In genomic region chr4:102578819-102579218, GRCh38 we compare ENCODE assay signal across 14 cellular contexts.
A peak's percentile ranks its signal among the peaks of the same experiment; 100 is the strongest.
DNase-seq lines count a peak whose midpoint lies in the region; ATAC-seq and TF ChIP-seq lines count a peak whose summit lies in the region.
"Had no signal": no experiment of that assay in that cellular context is flagged by ENCODE, and none has a peak within 500 bp of the region (broad histone marks: within the 10 kb centered on the region; RNA-seq: fewer than 3 reads in every experiment).

No MANE protein-coding gene starts in this region.

- TF ChIP-seq EP300 in SK-N-SH (IDR thresholded peaks at IDR 0.05; ENCODE audit: borderline replicate concordance in 1 of 2, low read depth in 1 of 2, low read length in 1 of 2), result no peak

- H3K4me3 ChIP-seq in SK-N-SH (ENCODE audit: low read depth in 2 of 2, low read length in 1 of 2), result no peak overlapping the region; a peak in 1 of 4 replicates
- H3K4me3 ChIP-seq in mammary epithelial cell (replicated peaks in 1 of 3; ENCODE audit: insufficient read depth in 1 of 3, low read depth in 2 of 3, low read length in 3 of 3), result no peak overlapping the region
- H3K4me3 ChIP-seq: A549 had no signal

- H3K27ac ChIP-seq in SK-N-SH (ENCODE audit: low read depth in 2 of 2, low read length in 1 of 2), result no peak overlapping the region
- H3K27ac ChIP-seq in mammary epithelial cell (ENCODE audit: insufficient read depth, low read depth, low read length), result no peak overlapping the region
- H3K27ac ChIP-seq: A549 had no signal

- H3K4me2 ChIP-seq in SK-N-SH (no peak overlapping the region), mammary epithelial cell (ENCODE audit: insufficient read depth, low read depth, low read length) (no peak overlapping the region)
- H3K4me2 ChIP-seq: A549 had no signal

- H3K9ac ChIP-seq in SK-N-SH, result no peak overlapping the region
- no peak overlapping the region for H3K9ac ChIP-seq in mammary epithelial cell (ENCODE audit: insufficient read depth, low read length)

- BruUV-seq in mammary epithelial cell (replicated peaks; lab: Mats Ljungman, UMichigan), result no TSS peak

- TF ChIP-seq CTCF in SK-N-SH (IDR thresholded peaks at IDR 0.05) (no peak), mammary epithelial cell (conservative IDR thresholded peaks at IDR 0.05 in 1 of 2, IDR thresholded peaks at IDR 0.05 in 1 of 2; ENCODE audit: extremely low read depth in 1 of 2, insufficient read depth in 1 of 2, low read depth in 1 of 2, low read length in 2 of 2) (no peak)

- H3K79me2 ChIP-seq in SK-N-SH (ENCODE audit: insufficient read depth) (no peaks in the 10 kb centered on the region), mammary epithelial cell (ENCODE audit: insufficient read depth, low read length) (peaks cover 20% of the 10 kb centered on the region)

- WGBS in SK-N-SH (ENCODE audit: low lambda C conversion rate), result 100% methylated on average over 2 of the region's 8 CpGs
- WGBS in mammary epithelial cell (ENCODE audit: low coverage, missing lambda C conversion rate), result 97% methylated on average over 8 of the region's 8 CpGs

- H3K4me1 ChIP-seq in SK-N-SH (ENCODE audit: control insufficient read depth in 1 of 2, insufficient read depth in 2 of 2, low read depth in 1 of 2, low read length in 1 of 2) (no peaks in the 10 kb centered on the region; a peak in 1 of 4 replicates), mammary epithelial cell (ENCODE audit: insufficient read depth, low read length) (peaks cover 6% of the 10 kb centered on the region)

- ATAC-seq in SK-N-SH treated with all-trans-retinoic acid at 6 μM for 48 hours (no peak), HG03354 (IDR thresholded peaks at IDR 0.05; ENCODE audit: poor library complexity, severe bottlenecking, unreplicated experiment) (no peak)

- in situ Hi-C loops in mammary epithelial cell (cut with MboI; ENCODE audit: low sequenced_read_pairs in 2 of 2), result no loop called here

- dilution Hi-C loops in mammary epithelial cell (cut with HindIII; ENCODE audit: low sequenced_read_pairs), result no loop called here

- H2AFZ ChIP-seq in SK-N-SH (ENCODE audit: low read depth), result no peak overlapping the region
- H2AFZ ChIP-seq in mammary epithelial cell (ENCODE audit: low read depth, low read length), result no peak overlapping the region

- TF ChIP-seq POLR2A in erythroblast (IDR thresholded peaks at IDR 0.05; ENCODE audit: low read length), result no peak

- intact Hi-C loops in mammary epithelial cell (cut with micrococcal nuclease), result no loop called here

- peak; percentile 26; the same call in 1 of the 2 replicates for TF ChIP-seq RAD21 in SK-N-SH (IDR thresholded peaks at IDR 0.05; ENCODE audit: low read length)

- H4K20me1 ChIP-seq in SK-N-SH (ENCODE audit: insufficient read depth), result no peaks in the 10 kb centered on the region
- no peaks in the 10 kb centered on the region for H4K20me1 ChIP-seq in mammary epithelial cell (ENCODE audit: insufficient read depth, low read length)

- H3K9me3 ChIP-seq in SK-N-SH (no peaks in the 10 kb centered on the region), mammary epithelial cell (replicated peaks; ENCODE audit: insufficient read depth, low read length) (no peaks in the 10 kb centered on the region)
- H3K9me3 ChIP-seq: A549 had no signal

- POLR2A ChIA-PET in SK-N-SH (lab: Yijun Ruan, JAX), result no interaction called here

- no peaks in the 10 kb centered on the region for H3K9me2 ChIP-seq in SK-N-SH

- DNase-seq in SK-N-SH (no peak), erythroblast (lab: John Stamatoyannopoulos, UW) (peak; percentile 42 to 50), pons (ENCODE audit: low spot score) (peak; percentile 53), DMS79 (lab: John Stamatoyannopoulos, UW) (no peak), mammary epithelial cell (no peak)
- DNase-seq: activated CD4-positive, CD25-positive, alpha-beta regulatory T cell; amniotic stem cell; effector memory CD4-positive, alpha-beta T cell; GDM1; natural killer cell had no signal

- H3F3A ChIP-seq in SK-N-SH (replicated peaks; ENCODE audit: insufficient read depth), result no peaks in the 10 kb centered on the region

- H3K36me3 ChIP-seq in SK-N-SH (replicated peaks in 1 of 2; ENCODE audit: control insufficient read depth in 1 of 2, insufficient read depth in 2 of 2, low read length in 1 of 2), result peaks cover 39 to 56% of the 10 kb centered on the region in 2 experiments
- H3K36me3 ChIP-seq in mammary epithelial cell (ENCODE audit: insufficient read depth, low read length), result peaks cover 14% of the 10 kb centered on the region

- H3K27me3 ChIP-seq in SK-N-SH (ENCODE audit: insufficient read depth) (no peaks in the 10 kb centered on the region), mammary epithelial cell (ENCODE audit: insufficient read depth, low read length) (no peaks in the 10 kb centered on the region)

- CTCF ChIA-PET in SK-N-SH (lab: Yijun Ruan, JAX) (interaction anchor here (0.7 to 1.8 kb wide), 4 partner anchors 11 to 521 kb away, joined by 3 to 5 read pairs (median 4); no protein-coding TSS in a partner anchor), mammary epithelial cell (lab: Charles Lee; ENCODE audit: low non-redundant PET) (no interaction called here)

TF ChIP-seq in SK-N-SH, 30 proteins besides CTCF, POLR2A, EP300 and RAD21 (continues in another document):
- TF ChIP-seq RFX5 (IDR thresholded peaks at IDR 0.05; ENCODE audit: low read length), result no peak
- TF ChIP-seq MEF2A (IDR thresholded peaks at IDR 0.05; ENCODE audit: borderline replicate concordance, low read depth), result no peak
- no peak for TF ChIP-seq MAX (IDR thresholded peaks at IDR 0.05; ENCODE audit: low read depth)
- TF ChIP-seq EZH2phosphoT487 (IDR thresholded peaks at IDR 0.05; ENCODE audit: borderline replicate concordance, low read depth), result no peak
- no peak for TF ChIP-seq IRF3 (IDR thresholded peaks at IDR 0.05; ENCODE audit: low read depth, low read length)
- no peak for TF ChIP-seq TEAD4 (IDR thresholded peaks at IDR 0.05; ENCODE audit: borderline replicate concordance, insufficient read depth)

TF ChIP-seq in SK-N-SH treated with all-trans-retinoic acid at 6 μM for 48 hours, 23 proteins besides CTCF, POLR2A, EP300 and RAD21 (continues in another document):
- TF ChIP-seq SNAI2 (CRISPR knock-in tag; IDR thresholded peaks at IDR 0.05), result no peak
- no peak for TF ChIP-seq POU6F1 (CRISPR knock-in tag; IDR thresholded peaks at IDR 0.05; ENCODE audit: borderline replicate concordance, low read depth)
- TF ChIP-seq ZC3H10 (CRISPR knock-in tag; IDR thresholded peaks at IDR 0.05), result no peak
- TF ChIP-seq CREB5 (CRISPR knock-in tag; IDR thresholded peaks at IDR 0.05; ENCODE audit: low read depth), result no peak

TF ChIP-seq in PFSK-1, 5 proteins besides CTCF, POLR2A, EP300 and RAD21:
- TF ChIP-seq REST (IDR thresholded peaks at IDR 0.05; ENCODE audit: insufficient read depth in 1 of 2, low read depth in 2 of 2, low read length in 2 of 2) (no peak), TAF1 (IDR thresholded peaks at IDR 0.05; ENCODE audit: borderline replicate concordance, insufficient read depth, low read length) (no peak), FOXP2 (optimal IDR thresholded peaks at IDR 0.05; ENCODE audit: borderline replicate concordance, extremely low read depth, extremely low read length, insufficient read depth) (peak; percentile 47)
TF ChIP-seq in PFSK-1: peak in this region for 1.

Comparison
In these comparisons a context has a peak if more than half of its experiments do, and no peak if none do; other contexts are left out.
1. DNase-seq: peak in erythroblast (2 of 2) and pons (single experiment); none in SK-N-SH (single experiment), DMS79 (single experiment) and mammary epithelial cell (single experiment).